ENCODE assay signal across 9 cellular contexts in the genomic region with DNA sequence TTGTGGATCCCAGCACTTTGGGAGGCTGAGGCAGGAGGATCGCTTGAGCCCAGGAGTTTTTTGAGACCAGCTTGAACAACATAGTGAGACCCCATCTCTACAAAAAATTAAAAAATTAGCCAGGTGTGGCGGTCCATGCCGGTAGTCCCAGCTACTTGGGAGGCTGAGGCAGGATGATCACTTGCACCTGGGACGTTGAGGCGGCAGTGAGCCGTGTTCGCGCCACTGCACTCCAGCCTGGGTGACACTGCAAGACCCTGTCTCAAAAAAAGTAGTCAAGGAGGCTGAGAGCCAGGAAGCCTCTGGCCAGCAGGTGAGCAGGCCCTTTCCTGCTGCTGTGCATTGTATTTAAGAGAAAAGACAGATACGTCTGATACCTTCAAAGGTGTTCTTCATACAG. TPM values are rescaled to one million over a fixed set of nuclear protein-coding genes. Genes with fewer than 3 reads are reported as not detected.
DNase-seq lines count a peak whose midpoint lies in the region; ATAC-seq and TF ChIP-seq lines count a peak whose summit lies in the region.
"Had no signal": no experiment of that assay in that cellular context is flagged by ENCODE, and none has a peak within 500 bp of the region (broad histone marks: within the 10 kb centered on the region; RNA-seq: fewer than 3 reads in every experiment).

No MANE protein-coding gene starts in this region.

- peak overlapping the region; percentile 78 to 86; a peak in 3 of 4 replicates for H3K27ac ChIP-seq in SK-N-SH (ENCODE audit: low read depth in 2 of 2, low read length in 1 of 2)
- peak overlapping the region; percentile 54 for H3K27ac ChIP-seq in WERI-Rb-1
- peak overlapping the region; percentile 75 for H3K27ac ChIP-seq in layer of hippocampus (ENCODE audit: low read depth, low read length)

- H3K4me2 ChIP-seq in SK-N-SH = no peak overlapping the region; the same call in 1 of the 2 replicates

- no peaks in the 10 kb centered on the region for H3K79me2 ChIP-seq in SK-N-SH (ENCODE audit: insufficient read depth)

- H2AFZ ChIP-seq in SK-N-SH (ENCODE audit: low read depth) = no peak overlapping the region

- H3K9me3 ChIP-seq in SK-N-SH = no peaks in the 10 kb centered on the region
- no peaks in the 10 kb centered on the region for H3K9me3 ChIP-seq in WERI-Rb-1 (ENCODE audit: severe bottlenecking)

- H3K9me2 ChIP-seq in SK-N-SH = no peaks in the 10 kb centered on the region

- TF ChIP-seq CTCF in SK-N-SH (IDR thresholded peaks at IDR 0.05) = no peak
- TF ChIP-seq CTCF in WERI-Rb-1 (IDR thresholded peaks at IDR 0.05; ENCODE audit: low read depth, low read length) = no peak

- H3F3A ChIP-seq in SK-N-SH (replicated peaks; ENCODE audit: insufficient read depth) = peaks cover 32% of the 10 kb centered on the region

- H3K36me3 Mint-ChIP-seq in stimulated activated memory B cell treated with anti-CD40 and anti-IgM and Interleukin-4, amounts not matched to agents 10 μg/mL and 1 μg/mL and 100 μg/mL, for 72 hours = no peaks in the 10 kb centered on the region

- no peak overlapping the region for H3K9ac ChIP-seq in SK-N-SH

- H3K9me3 Mint-ChIP-seq in stimulated activated memory B cell treated with anti-CD40 and anti-IgM and Interleukin-4, amounts not matched to agents 10 μg/mL and 1 μg/mL and 100 μg/mL, for 72 hours = no peaks in the 10 kb centered on the region

- H3K27me3 Mint-ChIP-seq in stimulated activated memory B cell treated with anti-CD40 and anti-IgM and Interleukin-4, amounts not matched to agents 10 μg/mL and 1 μg/mL and 100 μg/mL, for 72 hours = no peaks in the 10 kb centered on the region

- CTCF ChIA-PET in SK-N-SH (lab: Yijun Ruan, JAX) = interaction anchor here (1.5 kb wide), 1 partner anchor 8 kb away, joined by 4 read pairs; no protein-coding TSS in a partner anchor

- peak overlapping the region; percentile 26 for H3K4me3 Mint-ChIP-seq in stimulated activated memory B cell treated with anti-CD40 and anti-IgM and Interleukin-4, amounts not matched to agents 10 μg/mL and 1 μg/mL and 100 μg/mL, for 72 hours

- H3K27me3 ChIP-seq in SK-N-SH (ENCODE audit: insufficient read depth) (no peaks in the 10 kb centered on the region), WERI-Rb-1 (ENCODE audit: insufficient read depth, low read depth, severe bottlenecking) (no peaks in the 10 kb centered on the region), layer of hippocampus (ENCODE audit: control insufficient read depth, insufficient read depth, low read length) (no peaks in the 10 kb centered on the region)

- no peak for ATAC-seq in SK-N-SH treated with all-trans-retinoic acid at 6 μM for 48 hours
- no peak for ATAC-seq in stimulated activated memory B cell treated with anti-CD40 and anti-IgM and Interleukin-4, amounts not matched to agents 10 μg/mL and 1 μg/mL and 100 μg/mL, for 72 hours

- H3K27ac Mint-ChIP-seq in stimulated activated memory B cell treated with anti-CD40 and anti-IgM and Interleukin-4, amounts not matched to agents 10 μg/mL and 1 μg/mL and 100 μg/mL, for 72 hours = peak overlapping the region; percentile 70

- POLR2A ChIA-PET in SK-N-SH (lab: Yijun Ruan, JAX) = no interaction called here

- 97% methylated on average over 9 of the region's 9 CpGs for WGBS in SK-N-SH (ENCODE audit: low lambda C conversion rate)

- H3K36me3 ChIP-seq in SK-N-SH (replicated peaks in 1 of 2; ENCODE audit: control insufficient read depth in 1 of 2, insufficient read depth in 2 of 2, low read length in 1 of 2) (no peaks in the 10 kb centered on the region), WERI-Rb-1 (no peaks in the 10 kb centered on the region)

- H3K4me1 Mint-ChIP-seq in stimulated activated memory B cell treated with anti-CD40 and anti-IgM and Interleukin-4, amounts not matched to agents 10 μg/mL and 1 μg/mL and 100 μg/mL, for 72 hours = peaks cover 39% of the 10 kb centered on the region

- no peaks in the 10 kb centered on the region for H4K20me1 ChIP-seq in SK-N-SH (ENCODE audit: insufficient read depth)

- TF ChIP-seq EP300 in SK-N-SH (IDR thresholded peaks at IDR 0.05; ENCODE audit: borderline replicate concordance in 1 of 2, low read depth in 1 of 2, low read length in 1 of 2) = no peak

- DNase-seq in SK-N-SH = no peak
- DNase-seq in WERI-Rb-1 = no peak
- DNase-seq in OCI-M1 (lab: John Stamatoyannopoulos, UW) = no peak
- DNase-seq in NCI-H2227 treated with DMSO at 0.1 percent for 48 hours (lab: John Stamatoyannopoulos, UW) = no peak
- no peak for DNase-seq in midbrain (lab: John Stamatoyannopoulos, UW)
- DNase-seq: Karpas-422 had no signal

- H3K4me1 ChIP-seq in SK-N-SH (ENCODE audit: control insufficient read depth in 1 of 2, insufficient read depth in 2 of 2, low read depth in 1 of 2, low read length in 1 of 2) = peaks cover 16 to 36% of the 10 kb centered on the region in 2 experiments

- H3K4me3 ChIP-seq in SK-N-SH (ENCODE audit: low read depth in 2 of 2, low read length in 1 of 2) (no peak overlapping the region), WERI-Rb-1 (ENCODE audit: low read depth, low read length) (no peak overlapping the region)

- no peak for TF ChIP-seq RAD21 in SK-N-SH (IDR thresholded peaks at IDR 0.05; ENCODE audit: low read length)

TF ChIP-seq in SK-N-SH, 30 proteins besides CTCF, POLR2A, EP300 and RAD21 (continues in another document):
- TF ChIP-seq POLR2AphosphoS5 (IDR thresholded peaks at IDR 0.05; ENCODE audit: low read depth, low read length) (no peak), GATA2 (CRISPR knock-in tag; IDR thresholded peaks at IDR 0.05) (no peak), MEF2A (IDR thresholded peaks at IDR 0.05; ENCODE audit: borderline replicate concordance, low read depth) (no peak), NFIC (IDR thresholded peaks at IDR 0.05; ENCODE audit: borderline replicate concordance) (no peak), RCOR1 (IDR thresholded peaks at IDR 0.05; ENCODE audit: low read length) (no peak), FOXJ3 (CRISPR knock-in tag; IDR thresholded peaks at IDR 0.05) (no peak), TEAD4 (IDR thresholded peaks at IDR 0.05; ENCODE audit: borderline replicate concordance, insufficient read depth) (no peak), EZH2phosphoT487 (IDR thresholded peaks at IDR 0.05; ENCODE audit: borderline replicate concordance, low read depth) (no peak), CHD2 (IDR thresholded peaks at IDR 0.05; ENCODE audit: low read length, partially characterized antibody) (no peak), FOSL2 (IDR thresholded peaks at IDR 0.05; ENCODE audit: borderline replicate concordance, low read depth) (no peak), FOXM1 (IDR thresholded peaks at IDR 0.05; ENCODE audit: low read depth) (no peak), SMC3 (IDR thresholded peaks at IDR 0.05; ENCODE audit: low read depth, low read length) (no peak), YY1 (IDR thresholded peaks at IDR 0.05; ENCODE audit: low read depth) (no peak)
- TF ChIP-seq, protein P1, sequence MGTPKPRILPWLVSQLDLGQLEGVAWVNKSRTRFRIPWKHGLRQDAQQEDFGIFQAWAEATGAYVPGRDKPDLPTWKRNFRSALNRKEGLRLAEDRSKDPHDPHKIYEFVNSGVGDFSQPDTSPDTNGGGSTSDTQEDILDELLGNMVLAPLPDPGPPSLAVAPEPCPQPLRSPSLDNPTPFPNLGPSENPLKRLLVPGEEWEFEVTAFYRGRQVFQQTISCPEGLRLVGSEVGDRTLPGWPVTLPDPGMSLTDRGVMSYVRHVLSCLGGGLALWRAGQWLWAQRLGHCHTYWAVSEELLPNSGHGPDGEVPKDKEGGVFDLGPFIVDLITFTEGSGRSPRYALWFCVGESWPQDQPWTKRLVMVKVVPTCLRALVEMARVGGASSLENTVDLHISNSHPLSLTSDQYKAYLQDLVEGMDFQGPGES (IDR thresholded peaks at IDR 0.05; ENCODE audit: low read depth, low read length) = no peak

TF ChIP-seq in SK-N-SH treated with all-trans-retinoic acid at 6 μM for 48 hours, 23 proteins besides CTCF, POLR2A, EP300 and RAD21 (continues in another document):
- no peak for TF ChIP-seq PPARA (CRISPR knock-in tag; IDR thresholded peaks at IDR 0.05; ENCODE audit: borderline replicate concordance)
- no peak for TF ChIP-seq TCF4 (CRISPR knock-in tag; IDR thresholded peaks at IDR 0.05; ENCODE audit: borderline replicate concordance)
- TF ChIP-seq, protein P2, sequence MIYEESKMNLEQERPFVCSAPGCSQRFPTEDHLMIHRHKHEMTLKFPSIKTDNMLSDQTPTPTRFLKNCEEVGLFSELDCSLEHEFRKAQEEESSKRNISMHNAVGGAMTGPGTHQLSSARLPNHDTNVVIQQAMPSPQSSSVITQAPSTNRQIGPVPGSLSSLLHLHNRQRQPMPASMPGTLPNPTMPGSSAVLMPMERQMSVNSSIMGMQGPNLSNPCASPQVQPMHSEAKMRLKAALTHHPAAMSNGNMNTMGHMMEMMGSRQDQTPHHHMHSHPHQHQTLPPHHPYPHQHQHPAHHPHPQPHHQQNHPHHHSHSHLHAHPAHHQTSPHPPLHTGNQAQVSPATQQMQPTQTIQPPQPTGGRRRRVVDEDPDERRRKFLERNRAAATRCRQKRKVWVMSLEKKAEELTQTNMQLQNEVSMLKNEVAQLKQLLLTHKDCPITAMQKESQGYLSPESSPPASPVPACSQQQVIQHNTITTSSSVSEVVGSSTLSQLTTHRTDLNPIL (CRISPR knock-in tag; IDR thresholded peaks at IDR 0.05; ENCODE audit: low read depth) = no peak

RNA-seq across cellular contexts. Expression of a gene that starts 11.1 kb away (rescaled TPM):
- polyA plus RNA-seq in SK-N-SH (2012; rRNA removed) = 0.06 and 0.10 TPM in 2 replicates
- 0.06 and 0.22 TPM in 2 replicates for polyA plus RNA-seq in SK-N-SH (2012; cell fraction: cytosol; rRNA removed)
- 0.31 and 0.33 TPM in 2 replicates for polyA plus RNA-seq in SK-N-SH (2012; cell fraction: nucleus; rRNA removed)

RNA-seq across cellular contexts. Expression of a gene that starts 19.3 kb away (rescaled TPM):
- polyA plus RNA-seq in SK-N-SH (2012; rRNA removed) = 2.7 and 4.0 TPM in 2 replicates
- 4.4 and 4.8 TPM in 2 replicates for polyA plus RNA-seq in SK-N-SH (2012; cell fraction: cytosol; rRNA removed)
- 3.7 and 5.4 TPM in 2 replicates for polyA plus RNA-seq in SK-N-SH (2012; cell fraction: nucleus; rRNA removed)
